Comparison of ENCODE assay signal across 13 cellular contexts in the genomic region with DNA sequence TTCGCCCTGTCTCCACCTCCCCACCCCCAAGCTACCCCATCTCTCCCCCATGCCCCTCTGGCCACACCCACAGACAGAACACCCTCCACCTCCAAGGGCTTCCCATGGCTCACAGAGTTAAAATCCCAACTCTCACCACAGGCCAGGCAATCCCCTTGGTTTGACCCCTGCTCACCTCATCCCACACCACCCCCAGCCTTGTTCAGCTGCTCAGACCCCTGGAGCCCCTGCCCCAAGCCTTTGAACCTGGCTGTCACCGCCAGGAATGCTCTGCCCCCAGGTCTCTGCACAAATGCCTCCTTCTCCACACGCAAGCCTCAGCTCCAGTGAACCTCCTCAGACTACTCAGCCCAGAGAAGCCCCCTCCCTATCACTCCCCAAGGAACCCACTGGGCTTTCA. TPM values are rescaled to one million over a fixed set of nuclear protein-coding genes. Genes with fewer than 3 reads are reported as not detected.
DNase-seq lines count a peak whose midpoint lies in the region; ATAC-seq and TF ChIP-seq lines count a peak whose summit lies in the region.
"Had no signal": no experiment of that assay in that cellular context is flagged by ENCODE, and none has a peak within 500 bp of the region (broad histone marks: within the 10 kb centered on the region; RNA-seq: fewer than 3 reads in every experiment).

No MANE protein-coding gene starts in this region.

- no peaks in the 10 kb centered on the region for H3K9me3 Mint-ChIP-seq in activated T-cell treated with anti-CD3 and anti-CD28 coated beads, Interleukin-2, amount 50 U/mL, for 24 hours
- no peaks in the 10 kb centered on the region for H3K9me3 Mint-ChIP-seq in WTC11
- no peaks in the 10 kb centered on the region for H3K9me3 Mint-ChIP-seq in effector memory CD8-positive, alpha-beta T cell
- H3K9me3 Mint-ChIP-seq in stimulated activated memory B cell treated with anti-CD40 and anti-IgM and Interleukin-4, amounts not matched to agents 10 μg/mL and 1 μg/mL and 100 μg/mL, for 72 hours: no peaks in the 10 kb centered on the region

- no peak for TF ChIP-seq CTCF in WTC11 (IDR thresholded peaks at IDR 0.05)

- no peaks in the 10 kb centered on the region for H3K27me3 Mint-ChIP-seq in activated T-cell treated with anti-CD3 and anti-CD28 coated beads, Interleukin-2, amount 50 U/mL, for 24 hours
- H3K27me3 Mint-ChIP-seq in WTC11 (ENCODE audit: low read depth): no peaks in the 10 kb centered on the region
- no peaks in the 10 kb centered on the region for H3K27me3 Mint-ChIP-seq in effector memory CD8-positive, alpha-beta T cell
- no peaks in the 10 kb centered on the region for H3K27me3 Mint-ChIP-seq in stimulated activated memory B cell treated with anti-CD40 and anti-IgM and Interleukin-4, amounts not matched to agents 10 μg/mL and 1 μg/mL and 100 μg/mL, for 72 hours

- ATAC-seq in WTC11 (no peak), GM19324 (IDR thresholded peaks at IDR 0.05; ENCODE audit: low FRiP score, unreplicated experiment) (no peak)
- ATAC-seq in effector memory CD8-positive, alpha-beta T cell (replicated peaks): no peak
- no peak for ATAC-seq in stimulated activated memory B cell treated with anti-CD40 and anti-IgM and Interleukin-4, amounts not matched to agents 10 μg/mL and 1 μg/mL and 100 μg/mL, for 72 hours
- ATAC-seq: left lobe of liver had no signal

- DNase-seq in activated T-cell treated with anti-CD3 and anti-CD28 coated beads, Interleukin-2, amount 50 U/mL, for 24 hours: no peak
- DNase-seq in activated T-cell treated with anti-CD3 and anti-CD28 coated beads, Interleukin-2, amount 50 U/mL, for 48 hours: no peak
- DNase-seq in WTC11 (ENCODE audit: low spot score): no peak
- no peak for DNase-seq in effector memory CD8-positive, alpha-beta T cell
- no peak for DNase-seq in NCI-H524 (lab: John Stamatoyannopoulos, UW)
- DNase-seq in HUDEP-2 (lab: John Stamatoyannopoulos, UW; ENCODE audit: unreplicated experiment in 76 of 76): no peak
- DNase-seq: ACHN, activated gamma-delta T cell, DMS153, nucleus accumbens had no signal

- peaks cover 93% of the 10 kb centered on the region for H3K36me3 Mint-ChIP-seq in activated T-cell treated with anti-CD3 and anti-CD28 coated beads, Interleukin-2, amount 50 U/mL, for 24 hours (ENCODE audit: low read depth)
- H3K36me3 Mint-ChIP-seq in WTC11: peaks cover 52% of the 10 kb centered on the region
- peaks cover 100% of the 10 kb centered on the region for H3K36me3 Mint-ChIP-seq in effector memory CD8-positive, alpha-beta T cell (ENCODE audit: insufficient read depth)
- peaks cover 73% of the 10 kb centered on the region for H3K36me3 Mint-ChIP-seq in stimulated activated memory B cell treated with anti-CD40 and anti-IgM and Interleukin-4, amounts not matched to agents 10 μg/mL and 1 μg/mL and 100 μg/mL, for 72 hours

- CTCF ChIA-PET in WTC11 (lab: Charles Lee): interaction anchor here (0.9 to 2.2 kb wide), 6 partner anchors 12 to 277 kb away, joined by 3 to 9 read pairs (median 6); a partner anchor contains a TSS

- POLR2A ChIA-PET in WTC11 (lab: Charles Lee): interaction anchor here (0.6 kb wide), 1 partner anchor 53 kb away, joined by 3 read pairs; no protein-coding TSS in a partner anchor

- peak overlapping the region; percentile 92 for H3K27ac Mint-ChIP-seq in activated T-cell treated with anti-CD3 and anti-CD28 coated beads, Interleukin-2, amount 50 U/mL, for 24 hours
- peak overlapping the region; percentile 33; the same call in 1 of the 2 replicates for H3K27ac Mint-ChIP-seq in WTC11
- peak overlapping the region; percentile 84 to 98 for H3K27ac Mint-ChIP-seq in effector memory CD8-positive, alpha-beta T cell
- H3K27ac Mint-ChIP-seq in stimulated activated memory B cell treated with anti-CD40 and anti-IgM and Interleukin-4, amounts not matched to agents 10 μg/mL and 1 μg/mL and 100 μg/mL, for 72 hours: peak overlapping the region; percentile 63

- peaks cover 62% of the 10 kb centered on the region for H3K4me1 Mint-ChIP-seq in activated T-cell treated with anti-CD3 and anti-CD28 coated beads, Interleukin-2, amount 50 U/mL, for 24 hours (ENCODE audit: low read depth)
- H3K4me1 Mint-ChIP-seq in WTC11: peaks cover 27% of the 10 kb centered on the region
- peaks cover 61 to 74% of the 10 kb centered on the region in 2 donors for H3K4me1 Mint-ChIP-seq in effector memory CD8-positive, alpha-beta T cell (ENCODE audit: low read depth in 2 of 2)
- peaks cover 80% of the 10 kb centered on the region for H3K4me1 Mint-ChIP-seq in stimulated activated memory B cell treated with anti-CD40 and anti-IgM and Interleukin-4, amounts not matched to agents 10 μg/mL and 1 μg/mL and 100 μg/mL, for 72 hours

- H3K4me3 Mint-ChIP-seq in activated T-cell treated with anti-CD3 and anti-CD28 coated beads, Interleukin-2, amount 50 U/mL, for 24 hours: peak overlapping the region; percentile 28
- no peak overlapping the region for H3K4me3 Mint-ChIP-seq in WTC11
- peak overlapping the region; percentile 51 to 82 for H3K4me3 Mint-ChIP-seq in effector memory CD8-positive, alpha-beta T cell
- H3K4me3 Mint-ChIP-seq in stimulated activated memory B cell treated with anti-CD40 and anti-IgM and Interleukin-4, amounts not matched to agents 10 μg/mL and 1 μg/mL and 100 μg/mL, for 72 hours: peak overlapping the region; percentile 42

TF ChIP-seq in WTC11, 78 proteins besides CTCF, POLR2A, EP300 and RAD21 (continues in another document):
- TF ChIP-seq TEAD4 (CRISPR knock-in tag; IDR thresholded peaks at IDR 0.05) (no peak), ZBTB21 (CRISPR knock-in tag; IDR thresholded peaks at IDR 0.05; ENCODE audit: borderline replicate concordance) (no peak), OVOL2 (CRISPR knock-in tag; IDR thresholded peaks at IDR 0.05; ENCODE audit: borderline replicate concordance) (no peak), NR3C1 (CRISPR knock-in tag; conservative IDR thresholded peaks at IDR 0.05; ENCODE audit: low read depth) (no peak), FOXJ3 (CRISPR knock-in tag; IDR thresholded peaks at IDR 0.05; ENCODE audit: borderline replicate concordance) (no peak), MYBL2 (CRISPR knock-in tag; IDR thresholded peaks at IDR 0.05) (no peak)
- TF ChIP-seq, protein P1, sequence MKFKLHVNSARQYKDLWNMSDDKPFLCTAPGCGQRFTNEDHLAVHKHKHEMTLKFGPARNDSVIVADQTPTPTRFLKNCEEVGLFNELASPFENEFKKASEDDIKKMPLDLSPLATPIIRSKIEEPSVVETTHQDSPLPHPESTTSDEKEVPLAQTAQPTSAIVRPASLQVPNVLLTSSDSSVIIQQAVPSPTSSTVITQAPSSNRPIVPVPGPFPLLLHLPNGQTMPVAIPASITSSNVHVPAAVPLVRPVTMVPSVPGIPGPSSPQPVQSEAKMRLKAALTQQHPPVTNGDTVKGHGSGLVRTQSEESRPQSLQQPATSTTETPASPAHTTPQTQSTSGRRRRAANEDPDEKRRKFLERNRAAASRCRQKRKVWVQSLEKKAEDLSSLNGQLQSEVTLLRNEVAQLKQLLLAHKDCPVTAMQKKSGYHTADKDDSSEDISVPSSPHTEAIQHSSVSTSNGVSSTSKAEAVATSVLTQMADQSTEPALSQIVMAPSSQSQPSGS (CRISPR knock-in tag; IDR thresholded peaks at IDR 0.05; ENCODE audit: borderline replicate concordance, low read depth): no peak
- TF ChIP-seq, protein P2, sequence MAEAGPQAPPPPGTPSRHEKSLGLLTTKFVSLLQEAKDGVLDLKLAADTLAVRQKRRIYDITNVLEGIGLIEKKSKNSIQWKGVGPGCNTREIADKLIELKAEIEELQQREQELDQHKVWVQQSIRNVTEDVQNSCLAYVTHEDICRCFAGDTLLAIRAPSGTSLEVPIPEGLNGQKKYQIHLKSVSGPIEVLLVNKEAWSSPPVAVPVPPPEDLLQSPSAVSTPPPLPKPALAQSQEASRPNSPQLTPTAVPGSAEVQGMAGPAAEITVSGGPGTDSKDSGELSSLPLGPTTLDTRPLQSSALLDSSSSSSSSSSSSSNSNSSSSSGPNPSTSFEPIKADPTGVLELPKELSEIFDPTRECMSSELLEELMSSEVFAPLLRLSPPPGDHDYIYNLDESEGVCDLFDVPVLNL (CRISPR knock-in tag; IDR thresholded peaks at IDR 0.05; ENCODE audit: borderline replicate concordance, low read depth): no peak
- TF ChIP-seq, protein P3, sequence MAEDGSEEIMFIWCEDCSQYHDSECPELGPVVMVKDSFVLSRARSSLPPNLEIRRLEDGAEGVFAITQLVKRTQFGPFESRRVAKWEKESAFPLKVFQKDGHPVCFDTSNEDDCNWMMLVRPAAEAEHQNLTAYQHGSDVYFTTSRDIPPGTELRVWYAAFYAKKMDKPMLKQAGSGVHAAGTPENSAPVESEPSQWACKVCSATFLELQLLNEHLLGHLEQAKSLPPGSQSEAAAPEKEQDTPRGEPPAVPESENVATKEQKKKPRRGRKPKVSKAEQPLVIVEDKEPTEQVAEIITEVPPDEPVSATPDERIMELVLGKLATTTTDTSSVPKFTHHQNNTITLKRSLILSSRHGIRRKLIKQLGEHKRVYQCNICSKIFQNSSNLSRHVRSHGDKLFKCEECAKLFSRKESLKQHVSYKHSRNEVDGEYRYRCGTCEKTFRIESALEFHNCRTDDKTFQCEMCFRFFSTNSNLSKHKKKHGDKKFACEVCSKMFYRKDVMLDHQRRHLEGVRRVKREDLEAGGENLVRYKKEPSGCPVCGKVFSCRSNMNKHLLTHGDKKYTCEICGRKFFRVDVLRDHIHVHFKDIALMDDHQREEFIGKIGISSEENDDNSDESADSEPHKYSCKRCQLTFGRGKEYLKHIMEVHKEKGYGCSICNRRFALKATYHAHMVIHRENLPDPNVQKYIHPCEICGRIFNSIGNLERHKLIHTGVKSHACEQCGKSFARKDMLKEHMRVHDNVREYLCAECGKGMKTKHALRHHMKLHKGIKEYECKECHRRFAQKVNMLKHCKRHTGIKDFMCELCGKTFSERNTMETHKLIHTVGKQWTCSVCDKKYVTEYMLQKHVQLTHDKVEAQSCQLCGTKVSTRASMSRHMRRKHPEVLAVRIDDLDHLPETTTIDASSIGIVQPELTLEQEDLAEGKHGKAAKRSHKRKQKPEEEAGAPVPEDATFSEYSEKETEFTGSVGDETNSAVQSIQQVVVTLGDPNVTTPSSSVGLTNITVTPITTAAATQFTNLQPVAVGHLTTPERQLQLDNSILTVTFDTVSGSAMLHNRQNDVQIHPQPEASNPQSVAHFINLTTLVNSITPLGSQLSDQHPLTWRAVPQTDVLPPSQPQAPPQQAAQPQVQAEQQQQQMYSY (CRISPR knock-in tag; IDR thresholded peaks at IDR 0.05): no peak
- TF ChIP-seq, protein P4, sequence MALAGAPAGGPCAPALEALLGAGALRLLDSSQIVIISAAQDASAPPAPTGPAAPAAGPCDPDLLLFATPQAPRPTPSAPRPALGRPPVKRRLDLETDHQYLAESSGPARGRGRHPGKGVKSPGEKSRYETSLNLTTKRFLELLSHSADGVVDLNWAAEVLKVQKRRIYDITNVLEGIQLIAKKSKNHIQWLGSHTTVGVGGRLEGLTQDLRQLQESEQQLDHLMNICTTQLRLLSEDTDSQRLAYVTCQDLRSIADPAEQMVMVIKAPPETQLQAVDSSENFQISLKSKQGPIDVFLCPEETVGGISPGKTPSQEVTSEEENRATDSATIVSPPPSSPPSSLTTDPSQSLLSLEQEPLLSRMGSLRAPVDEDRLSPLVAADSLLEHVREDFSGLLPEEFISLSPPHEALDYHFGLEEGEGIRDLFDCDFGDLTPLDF (CRISPR knock-in tag; IDR thresholded peaks at IDR 0.05): no peak

RNA-seq across cellular contexts. Expression of a gene that starts 5.8 kb away (rescaled TPM):
- 103 to 136 TPM (median 105 TPM) in 3 replicates for total RNA-seq in WTC11 (2021)

RNA-seq across cellular contexts. Expression of a gene that starts 19.8 kb away (rescaled TPM):
- total RNA-seq in WTC11 (2021): 170 to 197 TPM (median 187 TPM) in 3 replicates

RNA-seq across cellular contexts. Expression of a gene that starts 32.1 kb away (rescaled TPM):
- total RNA-seq in WTC11 (2021): 3.2 to 4.0 TPM (median 3.9 TPM) in 3 replicates

Comparison
In these comparisons a context has a peak if more than half of its experiments do, and no peak if none do; other contexts are left out.
1. H3K27ac Mint-ChIP-seq: peak in every context shown above with its lines; median percentile 92 in activated T-cell treated with anti-CD3 and anti-CD28 coated beads, Interleukin-2, amount 50 U/mL, for 24 hours; 91 in effector memory CD8-positive, alpha-beta T cell; 63 in stimulated activated memory B cell treated with anti-CD40 and anti-IgM and Interleukin-4, amounts not matched to agents 10 μg/mL and 1 μg/mL and 100 μg/mL, for 72 hours; 33 in WTC11.